13 cellular contexts compared by ENCODE assay signal in genomic region chr15:45534821-45535220, GRCh38. TPM values are rescaled to one million over a fixed set of nuclear protein-coding genes. Genes with fewer than 3 reads are reported as not detected.
DNase-seq lines count a peak whose midpoint lies in the region; ATAC-seq and TF ChIP-seq lines count a peak whose summit lies in the region.
"Had no signal": no experiment of that assay in that cellular context is flagged by ENCODE, and none has a peak within 500 bp of the region (broad histone marks: within the 10 kb centered on the region; RNA-seq: fewer than 3 reads in every experiment).

No MANE protein-coding gene starts in this region.

- peaks cover 8% of the 10 kb centered on the region for H3K4me1 ChIP-seq in GM23338 (ENCODE audit: insufficient read depth)
- no peaks in the 10 kb centered on the region for H3K4me1 ChIP-seq in left lung

- no peak for TF ChIP-seq CTCF in GM23338 (conservative IDR thresholded peaks at IDR 0.05; ENCODE audit: low read depth in 2 of 2)
- TF ChIP-seq CTCF in left lung (IDR thresholded peaks at IDR 0.05): no peak

- H3K36me3 ChIP-seq in GM23338 (ENCODE audit: insufficient read depth) (no peaks in the 10 kb centered on the region), left lung (no peaks in the 10 kb centered on the region)
- H3K36me3 ChIP-seq: HAP-1 had no signal

- DNase-seq in SK-MEL-5 (ENCODE audit: low read depth, low spot score) (peak; percentile 60), globus pallidus (ENCODE audit: low spot score) (peak; percentile 86), pons (ENCODE audit: low spot score) (peak; percentile 94), GM23338 (ENCODE audit: low spot score) (no peak), 8988T (no peak), left lung (no peak)
- DNase-seq: CD8-positive, alpha-beta memory T cell; DMS53; GF-D8 had no signal

- H3K4me3 ChIP-seq in GM23338: no peak overlapping the region
- no peak overlapping the region for H3K4me3 ChIP-seq in left lung
- H3K4me3 ChIP-seq: A549, HAP-1 had no signal

- no peak overlapping the region for H2AFZ ChIP-seq in GM23338

- in situ Hi-C loops in SK-MEL-5 (cut with HindIII; ENCODE audit: low pct_unique_long_range_greater_than_20kb, low sequenced_read_pairs): no loop called here

- peaks cover 13% of the 10 kb centered on the region; the same call in 2 of the 3 replicates for H3K4me1 Mint-ChIP-seq in GM23338
- H3K4me1 Mint-ChIP-seq: CD8-positive, alpha-beta memory T cell had no signal

- no peaks in the 10 kb centered on the region for H3K36me3 Mint-ChIP-seq in GM23338 (ENCODE audit: low read depth)
- H3K36me3 Mint-ChIP-seq: CD8-positive, alpha-beta memory T cell had no signal

- H3K27me3 Mint-ChIP-seq in GM23338 (ENCODE audit: insufficient read depth, low read depth, poor library complexity): peaks cover 6% of the 10 kb centered on the region

- H3K9me2 ChIP-seq in GM23338 (ENCODE audit: insufficient read depth): no peaks in the 10 kb centered on the region

- H3K27ac ChIP-seq in GM23338 (ENCODE audit: low read depth): no peak overlapping the region
- no peak overlapping the region for H3K27ac ChIP-seq in left lung
- H3K27ac ChIP-seq: A549, HL-60 had no signal

- H3K9me3 Mint-ChIP-seq in GM23338: no peaks in the 10 kb centered on the region
- H3K9me3 Mint-ChIP-seq: CD8-positive, alpha-beta memory T cell had no signal

- H3K9me3 ChIP-seq in left lung: no peaks in the 10 kb centered on the region
- H3K9me3 ChIP-seq: A549, HAP-1 had no signal

- no peaks in the 10 kb centered on the region for H3F3A ChIP-seq in GM23338 (replicated peaks; ENCODE audit: low read depth)

- ATAC-seq in GM23338 (no peak), HG03565 (IDR thresholded peaks at IDR 0.05; ENCODE audit: unreplicated experiment) (no peak), left lung (no peak)
- ATAC-seq: A549 had no signal

- H3K4me2 ChIP-seq in GM23338: no peak overlapping the region
- H3K4me2 ChIP-seq: A549 had no signal

- intact Hi-C loops in left lung (cut with DNase I): no loop called here

- H4K20me1 ChIP-seq in GM23338 (replicated peaks; ENCODE audit: insufficient read depth): no peaks in the 10 kb centered on the region

- no peak overlapping the region for H3K4me3 Mint-ChIP-seq in GM23338
- H3K4me3 Mint-ChIP-seq: CD8-positive, alpha-beta memory T cell had no signal

- H3K27me3 ChIP-seq in GM23338 (ENCODE audit: insufficient read depth): no peaks in the 10 kb centered on the region
- no peaks in the 10 kb centered on the region for H3K27me3 ChIP-seq in left lung

- no peaks in the 10 kb centered on the region for H3K79me2 ChIP-seq in GM23338 (replicated peaks; ENCODE audit: insufficient read depth)

- no peak overlapping the region for H3K27ac Mint-ChIP-seq in GM23338
- H3K27ac Mint-ChIP-seq: CD8-positive, alpha-beta memory T cell had no signal

TF ChIP-seq in GM23338, 12 proteins besides CTCF, POLR2A, EP300 and RAD21:
- TF ChIP-seq NANOG (IDR thresholded peaks at IDR 0.05; ENCODE audit: borderline replicate concordance): no peak
- no peak for TF ChIP-seq ZNF114 (CRISPR knock-in tag; IDR thresholded peaks at IDR 0.05)
- no peak for TF ChIP-seq EZH2phosphoT487 (IDR thresholded peaks at IDR 0.05; ENCODE audit: unreplicated experiment)
- no peak for TF ChIP-seq ETS1 (IDR thresholded peaks at IDR 0.05)
- TF ChIP-seq POLR2AphosphoS5 (IDR thresholded peaks at IDR 0.05; ENCODE audit: low read depth): no peak

RNA-seq across cellular contexts. Expression of gene SLC30A4, which starts 12.3 kb away (rescaled TPM):
- total RNA-seq in SK-MEL-5 (2014; rRNA removed; shearing (Covaris generic)): 4.2 and 4.3 TPM in 2 replicates
- polyA plus RNA-seq in SK-MEL-5 (2015; cell fraction: cytosol; rRNA removed): 2.0 and 3.3 TPM in 2 replicates
- polyA plus RNA-seq in SK-MEL-5 (2015; cell fraction: nucleus; rRNA removed): 2.2 and 3.7 TPM in 2 replicates
- 0.04 TPM in 1 of 2 replicates, not detected in the other for total RNA-seq in GM23338 (2014; rRNA removed; shearing (Covaris generic))
- not detected in 2 replicates for polyA plus RNA-seq in GM23338 (2016; fragmentation: Nextera tagmentation; extraction: Ambion mirVana)
- 1 to 10 TPM; 5.1 to 6.1 TPM for total RNA-seq in left lung

RNA-seq across cellular contexts. Expression of gene BLOC1S6, which starts 52.4 kb away (rescaled TPM):
- total RNA-seq in SK-MEL-5 (2014; rRNA removed; shearing (Covaris generic)): 64.4 and 68.8 TPM in 2 replicates
- polyA plus RNA-seq in SK-MEL-5 (2015; cell fraction: cytosol; rRNA removed): 38.6 and 64.3 TPM in 2 replicates
- polyA plus RNA-seq in SK-MEL-5 (2015; cell fraction: nucleus; rRNA removed): 17.9 and 25.9 TPM in 2 replicates
- 28.4 and 31.3 TPM in 2 replicates for total RNA-seq in GM23338 (2014; rRNA removed; shearing (Covaris generic))
- 17.5 and 20.9 TPM in 2 replicates for polyA plus RNA-seq in GM23338 (2016; fragmentation: Nextera tagmentation; extraction: Ambion mirVana)
- total RNA-seq in left lung: 10 to 100 TPM; 37.0 to 45.4 TPM

Comparison
In these comparisons a context has a peak if more than half of its experiments do, and no peak if none do; other contexts are left out.
1. DNase-seq: peak in SK-MEL-5 (single experiment), globus pallidus (single experiment) and pons (single experiment); none in GM23338 (single experiment), 8988T (single experiment) and left lung (0 of 2).